8 cellular contexts compared by ENCODE assay signal in the genomic region with DNA sequence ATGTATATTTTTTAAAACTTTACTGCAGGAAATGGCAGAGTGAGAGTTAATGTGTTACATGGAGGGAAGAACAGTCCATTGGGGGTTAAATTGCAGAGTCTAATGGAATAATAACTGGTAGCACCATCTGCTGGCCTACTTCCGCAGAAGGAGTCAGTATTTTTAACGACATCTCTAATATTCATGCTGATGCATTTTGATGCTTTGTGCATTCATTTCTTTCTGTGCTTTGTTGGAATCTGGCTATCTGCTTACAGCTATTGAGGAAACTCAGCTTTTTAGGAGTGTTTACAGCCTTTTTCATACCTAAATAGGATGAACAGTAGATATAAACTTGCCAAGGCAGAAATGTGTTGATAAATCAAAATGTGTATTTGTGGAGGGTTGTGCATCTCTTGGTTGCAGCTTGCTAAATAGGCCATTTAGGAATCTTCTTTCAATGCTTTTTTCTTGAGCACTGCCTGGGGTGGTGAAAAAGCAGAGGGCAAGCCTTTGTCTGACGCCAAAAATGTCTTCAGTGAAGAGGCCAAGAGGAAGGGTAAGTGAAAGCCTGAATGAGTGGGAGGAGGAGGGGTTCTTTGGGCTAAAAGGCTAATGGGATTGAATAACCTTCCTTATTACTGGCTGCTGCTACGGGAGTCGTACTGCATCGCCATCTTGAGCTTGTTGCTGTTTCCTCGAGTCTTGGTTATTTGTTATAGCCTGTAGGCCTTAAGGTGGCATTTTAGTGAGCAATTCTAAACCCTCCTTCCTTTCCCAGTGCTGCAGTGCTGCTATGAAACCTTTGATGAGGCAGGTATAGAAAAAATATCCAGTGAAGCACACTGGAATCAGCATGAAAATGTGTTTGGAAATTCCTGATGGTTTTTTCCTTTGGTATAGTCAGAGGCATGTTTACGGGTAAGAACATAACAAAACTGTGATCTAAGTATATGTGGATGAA.
DNase-seq lines count a peak whose midpoint lies in the region; ATAC-seq and TF ChIP-seq lines count a peak whose summit lies in the region.

No MANE protein-coding gene starts in this region.

- peak; percentile 48 to 59 for TF ChIP-seq CTCF in GM23338 (conservative IDR thresholded peaks at IDR 0.05; ENCODE audit: low read depth in 2 of 2)
- TF ChIP-seq CTCF in PC-9 (conservative IDR thresholded peaks at IDR 0.05): peak; percentile 28; the same call in 1 of the 2 replicates
- peak; percentile 50 for TF ChIP-seq CTCF in cardiac fibroblast (IDR thresholded peaks at IDR 0.05; ENCODE audit: low read depth, low read length)

- peaks cover 13% of the 10 kb centered on the region for H3K4me1 Mint-ChIP-seq in activated CD4-positive, alpha-beta T cell treated with anti-CD3 and anti-CD28 coated beads for 36 hours
- peaks cover 24% of the 10 kb centered on the region; the same call in 2 of the 3 replicates for H3K4me1 Mint-ChIP-seq in GM23338

- intact Hi-C loops in activated CD4-positive, alpha-beta T cell treated with anti-CD3 and anti-CD28 coated beads for 36 hours (cut with DNase I, micrococcal nuclease): loop anchor here (1.0 to 5.0 kb wide), 4 partner anchors 76 to 153 kb away; no protein-coding TSS in a partner anchor
- intact Hi-C loops in PC-9 (cut with micrococcal nuclease; ENCODE audit: unreplicated experiment): loop anchor here (1.0 to 2.0 kb wide), 2 partner anchors 78 to 153 kb away; a partner anchor contains a TSS

- H3K9me3 ChIP-seq in PC-9 (ENCODE audit: insufficient read depth, low read depth): no peaks in the 10 kb centered on the region
- H3K9me3 ChIP-seq in skeletal muscle satellite cell (replicated peaks; ENCODE audit: low read length): no peaks in the 10 kb centered on the region

- CTCF ChIA-PET in activated CD4-positive, alpha-beta T cell treated with anti-CD3 and anti-CD28 coated beads for 36 hours (lab: Charles Lee): interaction anchor here (0.6 to 2.1 kb wide), 5 partner anchors 9 to 153 kb away, joined by 3 to 13 read pairs (median 4); a partner anchor contains a TSS
- CTCF ChIA-PET in PC-9 (lab: Charles Lee): interaction anchor here (0.6 to 1.0 kb wide), 2 partner anchors 153 to 172 kb away, joined by 3 to 5 read pairs; a partner anchor contains a TSS

- peak overlapping the region; percentile 83 for H3K27ac ChIP-seq in GM23338 (ENCODE audit: low read depth)
- H3K27ac ChIP-seq in PC-9: no peak overlapping the region

- no peaks in the 10 kb centered on the region for H3K27me3 Mint-ChIP-seq in activated CD4-positive, alpha-beta T cell treated with anti-CD3 and anti-CD28 coated beads for 36 hours
- peaks cover 2% of the 10 kb centered on the region for H3K27me3 Mint-ChIP-seq in GM23338 (ENCODE audit: insufficient read depth, low read depth, poor library complexity)

- H3K79me2 ChIP-seq in GM23338 (replicated peaks; ENCODE audit: insufficient read depth) (peaks cover 8% of the 10 kb centered on the region; the same call in 1 of the 2 replicates), PC-9 (ENCODE audit: low read depth) (no peaks in the 10 kb centered on the region)

- H3K9me2 ChIP-seq in GM23338 (ENCODE audit: insufficient read depth) (no peaks in the 10 kb centered on the region), PC-9 (ENCODE audit: insufficient read depth) (no peaks in the 10 kb centered on the region)

- DNase-seq in activated CD4-positive, alpha-beta T cell treated with anti-CD3 and anti-CD28 coated beads for 36 hours: peak; percentile 24
- DNase-seq in activated CD4-positive, alpha-beta T cell treated with anti-CD3 and anti-CD28 coated beads, Interleukin-2, amount 50 U/mL, for 4 hours: no peak
- DNase-seq in GM23338 (ENCODE audit: low spot score) (peak; percentile 80), KG1 (lab: John Stamatoyannopoulos, UW) (peak; percentile 90), PC-9 (peak in 1 of 2 experiments; percentile 27), cardiac fibroblast (ENCODE audit: low read depth in 2 of 2) (peak; percentile 85 to 90), iPS-NIHi7 (ENCODE audit: extremely low spot score) (peak; percentile 77)

- H3K4me2 ChIP-seq in GM23338 (peak overlapping the region; percentile 39), PC-9 (no peak overlapping the region), skeletal muscle satellite cell (ENCODE audit: low read length) (peak overlapping the region; percentile 84)

- POLR2A ChIA-PET in activated CD4-positive, alpha-beta T cell treated with anti-CD3 and anti-CD28 coated beads for 36 hours (lab: Charles Lee): interaction anchor here (0.7 to 1.1 kb wide), 2 partner anchors 135 to 330 kb away, joined by 3 to 4 read pairs; no protein-coding TSS in a partner anchor
- POLR2A ChIA-PET in PC-9 (lab: Charles Lee; ENCODE audit: unreplicated experiment): interaction anchor here (0.6 kb wide), 1 partner anchor 23 kb away, joined by 4 read pairs; no protein-coding TSS in a partner anchor

- H3K4me1 ChIP-seq in GM23338 (ENCODE audit: insufficient read depth): 0 out of 2 replicates have a peak, but pooled peaks cover 4% of the 10 kb centered on the region
- no peaks in the 10 kb centered on the region for H3K4me1 ChIP-seq in PC-9 (replicated peaks; ENCODE audit: insufficient read depth)
- peaks cover 28% of the 10 kb centered on the region for H3K4me1 ChIP-seq in skeletal muscle satellite cell (ENCODE audit: control insufficient read depth, insufficient read depth, low read length)

- no TSS peak for BruUV-seq in PC-9 (replicated peaks; lab: Mats Ljungman, UMichigan)

- peak overlapping the region; percentile 61 for H3K4me3 Mint-ChIP-seq in activated CD4-positive, alpha-beta T cell treated with anti-CD3 and anti-CD28 coated beads for 36 hours
- H3K4me3 Mint-ChIP-seq in GM23338: peak overlapping the region; percentile 91

- H3F3A ChIP-seq in GM23338 (replicated peaks; ENCODE audit: low read depth) (no peaks in the 10 kb centered on the region), PC-9 (ENCODE audit: insufficient read depth, low read depth) (no peaks in the 10 kb centered on the region; the same call in 1 of the 2 replicates)

- peaks cover 6% of the 10 kb centered on the region for H3K36me3 Mint-ChIP-seq in activated CD4-positive, alpha-beta T cell treated with anti-CD3 and anti-CD28 coated beads for 36 hours (ENCODE audit: low read depth)
- H3K36me3 Mint-ChIP-seq in GM23338 (ENCODE audit: low read depth): peaks cover 35% of the 10 kb centered on the region

- ATAC-seq in activated CD4-positive, alpha-beta T cell treated with anti-CD3 and anti-CD28 coated beads for 36 hours: peak; percentile 55
- ATAC-seq in GM23338: peak; percentile 98

- peak overlapping the region; percentile 75 for H3K9ac ChIP-seq in skeletal muscle satellite cell (ENCODE audit: low read depth, low read length)

- H3K4me3 ChIP-seq in GM23338 (peak overlapping the region; percentile 32; the same call in 1 of the 2 replicates), PC-9 (no peak overlapping the region), cardiac fibroblast (replicated peaks in 1 of 2; ENCODE audit: low read depth in 2 of 2, low read length in 2 of 2) (peak overlapping the region; percentile 37 to 54), skeletal muscle satellite cell (ENCODE audit: low read length) (peak overlapping the region; percentile 67)

- H4K20me1 ChIP-seq in GM23338 (replicated peaks; ENCODE audit: insufficient read depth) (no peaks in the 10 kb centered on the region), PC-9 (ENCODE audit: insufficient read depth) (no peaks in the 10 kb centered on the region)

- H3K27ac Mint-ChIP-seq in activated CD4-positive, alpha-beta T cell treated with anti-CD3 and anti-CD28 coated beads for 36 hours: peak overlapping the region; percentile 83
- peak overlapping the region; percentile 99 for H3K27ac Mint-ChIP-seq in GM23338

- H2AFZ ChIP-seq in GM23338 (no peak overlapping the region), PC-9 (no peak overlapping the region)

- no peaks in the 10 kb centered on the region for H3K27me3 ChIP-seq in GM23338 (ENCODE audit: insufficient read depth)
- H3K27me3 ChIP-seq in PC-9 (ENCODE audit: insufficient read depth, low read depth): no peaks in the 10 kb centered on the region
- no peaks in the 10 kb centered on the region for H3K27me3 ChIP-seq in skeletal muscle satellite cell (ENCODE audit: control insufficient read depth, insufficient read depth, low read length)

- H3K36me3 ChIP-seq in GM23338 (ENCODE audit: insufficient read depth): no peaks in the 10 kb centered on the region
- no peaks in the 10 kb centered on the region for H3K36me3 ChIP-seq in PC-9 (ENCODE audit: low read depth)
- H3K36me3 ChIP-seq in skeletal muscle satellite cell (ENCODE audit: insufficient read depth, low read length): no peaks in the 10 kb centered on the region

- no peaks in the 10 kb centered on the region for H3K9me3 Mint-ChIP-seq in activated CD4-positive, alpha-beta T cell treated with anti-CD3 and anti-CD28 coated beads for 36 hours (ENCODE audit: low read depth)
- H3K9me3 Mint-ChIP-seq in GM23338: peaks cover 5% of the 10 kb centered on the region; the same call in 2 of the 3 replicates

TF ChIP-seq in GM23338, 12 proteins besides CTCF, POLR2A, EP300 and RAD21 (continues in another document):
- TF ChIP-seq JUNB (IDR thresholded peaks at IDR 0.05; ENCODE audit: unreplicated experiment): no peak
- TF ChIP-seq, protein P1, sequence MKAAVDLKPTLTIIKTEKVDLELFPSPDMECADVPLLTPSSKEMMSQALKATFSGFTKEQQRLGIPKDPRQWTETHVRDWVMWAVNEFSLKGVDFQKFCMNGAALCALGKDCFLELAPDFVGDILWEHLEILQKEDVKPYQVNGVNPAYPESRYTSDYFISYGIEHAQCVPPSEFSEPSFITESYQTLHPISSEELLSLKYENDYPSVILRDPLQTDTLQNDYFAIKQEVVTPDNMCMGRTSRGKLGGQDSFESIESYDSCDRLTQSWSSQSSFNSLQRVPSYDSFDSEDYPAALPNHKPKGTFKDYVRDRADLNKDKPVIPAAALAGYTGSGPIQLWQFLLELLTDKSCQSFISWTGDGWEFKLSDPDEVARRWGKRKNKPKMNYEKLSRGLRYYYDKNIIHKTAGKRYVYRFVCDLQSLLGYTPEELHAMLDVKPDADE (IDR thresholded peaks at IDR 0.05): no peak
- no peak for TF ChIP-seq STAT1 (IDR thresholded peaks at IDR 0.05; ENCODE audit: unreplicated experiment)
- no peak for TF ChIP-seq CREB1 (CRISPR knock-in tag; IDR thresholded peaks at IDR 0.05; ENCODE audit: low read depth)
- no peak for TF ChIP-seq EZH2phosphoT487 (IDR thresholded peaks at IDR 0.05; ENCODE audit: unreplicated experiment)
- TF ChIP-seq NANOG (IDR thresholded peaks at IDR 0.05; ENCODE audit: borderline replicate concordance): no peak
- no peak for TF ChIP-seq ZNF331 (CRISPR knock-in tag; IDR thresholded peaks at IDR 0.05; ENCODE audit: low read depth)

Comparison
In these comparisons a context has a peak if more than half of its experiments do, and no peak if none do; other contexts are left out.
1. DNase-seq: peak in activated CD4-positive, alpha-beta T cell treated with anti-CD3 and anti-CD28 coated beads for 36 hours (single experiment), GM23338 (single experiment), KG1 (single experiment), cardiac fibroblast (2 of 2) and iPS-NIHi7 (single experiment); none in activated CD4-positive, alpha-beta T cell treated with anti-CD3 and anti-CD28 coated beads, Interleukin-2, amount 50 U/mL, for 4 hours (0 of 2).
2. Peak in every context shown above with its lines, with median percentiles within 50 percentile points of each other: CTCF ChIP-seq.